In the genomic region with DNA sequence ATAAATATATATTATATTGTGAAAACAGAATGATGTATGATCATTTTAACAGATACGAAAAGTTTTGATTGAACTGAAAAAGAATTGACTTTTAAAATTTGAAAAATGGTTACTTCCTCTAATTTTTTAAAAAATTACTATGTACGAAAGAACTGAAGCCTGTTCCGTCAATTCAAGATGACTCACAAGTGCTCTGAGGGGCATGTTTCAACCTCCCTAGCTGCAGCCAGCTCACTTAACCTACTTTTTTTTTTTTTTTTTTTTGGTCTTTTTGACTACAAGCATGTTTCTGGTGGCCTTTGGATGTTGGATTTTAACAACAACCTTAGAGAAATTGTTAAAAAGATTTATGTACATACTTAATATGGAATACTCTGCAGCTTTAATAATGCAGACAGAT, we compare ENCODE assay signal across 14 cellular contexts.
"Had no signal": no experiment of that assay in that cellular context is flagged by ENCODE, and none has a peak within 500 bp of the region (broad histone marks: within the 10 kb centered on the region; RNA-seq: fewer than 3 reads in every experiment).

No MANE protein-coding gene starts in this region.

- H3K4me3 ChIP-seq: body of pancreas, gastrocnemius medialis, heart left ventricle, lower lobe of right lung, sigmoid colon, stomach, thoracic aorta, upper lobe of right lung had no signal

- H3K9me3 ChIP-seq: body of pancreas, gastrocnemius medialis, lower lobe of right lung, sigmoid colon, stomach, thoracic aorta, upper lobe of right lung had no signal

- H3K27me3 ChIP-seq: body of pancreas, gastrocnemius medialis, sigmoid colon, stomach, upper lobe of right lung had no signal

- H3K27ac ChIP-seq: body of pancreas, gastrocnemius medialis, heart left ventricle, lower lobe of right lung, sigmoid colon, stomach, thoracic aorta, upper lobe of right lung, VCaP had no signal

- H3K36me3 ChIP-seq: gastrocnemius medialis, heart left ventricle, lower lobe of right lung, sigmoid colon, stomach, thoracic aorta, upper lobe of right lung had no signal

- H3K4me1 ChIP-seq: body of pancreas, gastrocnemius medialis, heart left ventricle, lower lobe of right lung, sigmoid colon, stomach, upper lobe of right lung had no signal

- DNase-seq: activated CD4-positive, alpha-beta T cell treated with anti-CD3 and anti-CD28 coated beads, Interleukin-2, amount 50 U/mL, for 48 hours; activated naive CD4-positive, alpha-beta T cell treated with anti-CD3 and anti-CD28 coated beads, Interleukin-2, amount 50 U/mL, for 16 hours; body of pancreas; effector memory CD8-positive, alpha-beta T cell; gastrocnemius medialis; heart left ventricle; left colon; lower lobe of right lung; sigmoid colon; stimulated activated CD4-positive, alpha-beta T cell treated with anti-CD3 and anti-CD28 coated beads, Interleukin-1b, Interleukin-23, amount 100 ng/mL, for 48 hours; stomach; upper lobe of right lung had no signal
